In the genomic region with DNA sequence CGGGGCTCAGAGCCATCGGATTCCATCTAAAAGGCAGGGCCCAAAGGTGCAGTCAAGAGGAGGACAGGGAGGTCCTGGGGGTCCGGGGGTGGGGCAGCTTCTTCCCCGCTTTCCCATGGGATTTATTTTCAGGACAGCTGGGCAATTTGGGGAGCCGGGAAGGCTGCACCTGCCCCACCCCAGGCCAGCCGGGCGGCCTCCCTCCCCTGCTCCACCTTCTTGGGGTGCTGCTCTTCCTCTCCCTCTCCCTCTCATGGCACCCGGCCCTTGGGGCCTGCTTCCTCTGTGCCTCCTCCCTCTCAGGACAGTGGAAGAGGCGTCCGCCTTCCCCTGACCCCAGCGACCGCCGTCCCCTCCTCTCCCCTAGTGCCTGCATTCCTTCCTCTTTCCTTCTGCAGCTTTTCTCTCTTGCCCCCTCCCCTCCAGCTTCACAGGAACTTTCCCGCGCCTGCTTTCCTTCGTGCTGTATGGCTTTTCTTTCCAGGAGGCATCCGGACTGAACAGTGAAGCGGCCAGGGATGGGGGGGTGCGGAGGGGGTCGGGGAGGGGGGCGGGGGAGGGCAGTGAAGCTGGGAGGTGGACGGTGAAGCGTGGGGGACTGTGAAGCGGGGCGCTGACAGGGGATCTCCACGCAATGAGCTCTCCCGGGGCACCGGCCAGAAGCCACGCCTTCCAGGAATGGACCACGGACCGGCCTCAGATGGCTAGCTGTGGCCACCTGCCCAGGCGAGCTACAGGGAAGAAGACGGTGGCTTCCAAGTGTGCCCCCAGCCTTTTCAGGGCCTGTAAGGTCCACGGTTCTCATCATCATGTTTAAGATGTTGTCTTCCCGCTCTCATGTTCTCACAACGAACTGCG, we compare ENCODE assay signal across 18 cellular contexts. TPM values are rescaled to one million over a fixed set of nuclear protein-coding genes. Genes with fewer than 3 reads are reported as not detected.
DNase-seq lines count a peak whose midpoint lies in the region; TF ChIP-seq lines count a peak whose summit lies in the region.
"Had no signal": no experiment of that assay in that cellular context is flagged by ENCODE, and none has a peak within 500 bp of the region (broad histone marks: within the 10 kb centered on the region; RNA-seq: fewer than 3 reads in every experiment).

No MANE protein-coding gene starts in this region.

- no peaks in the 10 kb centered on the region for H3K23me2 ChIP-seq in H9 (ENCODE audit: insufficient read length, low read depth, low read length, poor library complexity, severe bottlenecking)

- peaks cover 10 to 21% of the 10 kb centered on the region in 2 experiments for H3K4me1 Mint-ChIP-seq in H9
- peaks cover 4% of the 10 kb centered on the region for H3K4me1 Mint-ChIP-seq in nephron
- H3K4me1 Mint-ChIP-seq: activated T-helper 17 cell treated with anti-CD3 and anti-CD28 coated beads, Interleukin-2, amount 50 U/mL, for 72 hours had no signal

- H3K36me3 ChIP-seq in BLaER1 (no peaks in the 10 kb centered on the region), iPS DF 6.9 (ENCODE audit: control insufficient read depth, insufficient read depth, low read length) (no peaks in the 10 kb centered on the region), SJCRH30 (no peaks in the 10 kb centered on the region)
- H3K36me3 ChIP-seq: gastrocnemius medialis had no signal

- H3K9me3 Mint-ChIP-seq in H9 (no peaks in the 10 kb centered on the region), nephron (no peaks in the 10 kb centered on the region)
- H3K9me3 Mint-ChIP-seq: activated T-helper 17 cell treated with anti-CD3 and anti-CD28 coated beads, Interleukin-2, amount 50 U/mL, for 72 hours; stimulated activated naive CD8-positive, alpha-beta T cell treated with anti-CD3 and anti-CD28 coated beads, Interleukin-15, Interleukin-2, amounts not matched to agents 100 ng/mL and 50 ng/mL, for 24 hours had no signal

- DNase-seq in H9 (peak; percentile 60), iPS DF 6.9 (ENCODE audit: low read depth, low spot score) (no peak), HT-29 (ENCODE audit: low spot score) (no peak), A172 (ENCODE audit: low spot score) (no peak), SJCRH30 (no peak), HPDE6-E6E7 (ENCODE audit: extremely low spot score) (no peak)
- DNase-seq: activated CD8-positive, alpha-beta memory T cell treated with anti-CD3 and anti-CD28 coated beads, Interleukin-2, amount 10 ng/mL, durations not matched to agents 7 days and 5 days; gastrocnemius medialis; NCI-H1417 treated with DMSO at 0.1 percent for 48 hours; NCI-H748 treated with DMSO at 0.1 percent for 48 hours; PC-3; stimulated activated CD4-positive, alpha-beta T cell treated with anti-CD3 and anti-CD28 coated beads, Interleukin-15, amount 100 ng/mL, for 24 hours had no signal

- H2BK120ac ChIP-seq in H9 (ENCODE audit: low read depth, low read length, poor library complexity, severe bottlenecking): no peak overlapping the region

- H3K27ac ChIP-seq in BLaER1 (no peak overlapping the region), H9 (ENCODE audit: insufficient read length, low read depth, low read length) (no peak overlapping the region), iPS DF 6.9 (ENCODE audit: low read length) (no peak overlapping the region), SJCRH30 (no peak overlapping the region)
- H3K27ac ChIP-seq: gastrocnemius medialis had no signal

- H2AFZ ChIP-seq in H9 (ENCODE audit: low read length): no peak overlapping the region

- no peak overlapping the region for H3K4ac ChIP-seq in H9 (ENCODE audit: low read depth, low read length)

- H3K23ac ChIP-seq in H9 (ENCODE audit: insufficient read length, low read depth, low read length): no peak overlapping the region

- H3K79me1 ChIP-seq in H9 (ENCODE audit: insufficient read depth, low read depth, low read length, poor library complexity, severe bottlenecking): no peaks in the 10 kb centered on the region

- no peak overlapping the region for H4K8ac ChIP-seq in H9 (replicated peaks; ENCODE audit: insufficient read length, low read depth, low read length)

- H2BK5ac ChIP-seq in H9 (ENCODE audit: insufficient read length, low read length): no peak overlapping the region

- H4K5ac ChIP-seq in H9 (ENCODE audit: insufficient read length, low read depth, low read length): no peak overlapping the region

- H3K56ac ChIP-seq in H9 (ENCODE audit: insufficient read length, low read depth, low read length): no peak overlapping the region

- H3K4me1 ChIP-seq in BLaER1 (peaks cover 12% of the 10 kb centered on the region), H9 (ENCODE audit: insufficient read depth, low read length) (no peaks in the 10 kb centered on the region), iPS DF 6.9 (ENCODE audit: control insufficient read depth, insufficient read depth, low read length) (peaks cover 1% of the 10 kb centered on the region; the same call in 1 of the 2 replicates), SJCRH30 (no peaks in the 10 kb centered on the region)
- H3K4me1 ChIP-seq: gastrocnemius medialis had no signal

- H3K4me2 ChIP-seq in BLaER1 (peak overlapping the region; percentile 63), H9 (ENCODE audit: insufficient read depth, insufficient read length, low read length) (no peak overlapping the region)

- peak overlapping the region; percentile 7 for H3K18ac ChIP-seq in H9 (ENCODE audit: insufficient read length, low read depth, low read length)

- H4K91ac ChIP-seq in H9 (ENCODE audit: insufficient read length, low read depth, low read length): no peak overlapping the region

- H3K27ac Mint-ChIP-seq in H9 (0 out of 7 replicates have a peak overlapping the region, but pooled peaks of 1 of the 3 experiments have one; percentile 22), nephron (no peak overlapping the region)
- H3K27ac Mint-ChIP-seq: activated CD8-positive, alpha-beta memory T cell treated with anti-CD3 and anti-CD28 coated beads, Interleukin-2, amount 10 ng/mL, durations not matched to agents 7 days and 5 days; activated T-helper 17 cell treated with anti-CD3 and anti-CD28 coated beads, Interleukin-2, amount 50 U/mL, for 72 hours; stimulated activated naive CD8-positive, alpha-beta T cell treated with anti-CD3 and anti-CD28 coated beads, Interleukin-15, Interleukin-2, amounts not matched to agents 100 ng/mL and 50 ng/mL, for 24 hours had no signal

- H3K9ac ChIP-seq in BLaER1 (no peak overlapping the region), H9 (ENCODE audit: extremely low read depth, insufficient read length, low read length) (no peak overlapping the region)

- H2AK5ac ChIP-seq in H9 (ENCODE audit: insufficient read length, low read length): no peak overlapping the region

- H3K27me3 Mint-ChIP-seq in H9 (ENCODE audit: low read depth): peaks cover 3% of the 10 kb centered on the region
- H3K27me3 Mint-ChIP-seq in nephron (ENCODE audit: low read depth): peaks cover 4% of the 10 kb centered on the region
- H3K27me3 Mint-ChIP-seq: activated CD8-positive, alpha-beta memory T cell treated with anti-CD3 and anti-CD28 coated beads, Interleukin-2, amount 10 ng/mL, durations not matched to agents 7 days and 5 days; activated T-helper 17 cell treated with anti-CD3 and anti-CD28 coated beads, Interleukin-2, amount 50 U/mL, for 72 hours; stimulated activated naive CD8-positive, alpha-beta T cell treated with anti-CD3 and anti-CD28 coated beads, Interleukin-15, Interleukin-2, amounts not matched to agents 100 ng/mL and 50 ng/mL, for 24 hours had no signal

- H3T11ph ChIP-seq in H9 (ENCODE audit: low read length): no peak overlapping the region

- no peaks in the 10 kb centered on the region; a peak in 1 of 7 replicates for H3K36me3 Mint-ChIP-seq in H9 (ENCODE audit: insufficient read depth in 1 of 3, low read depth in 3 of 3)
- H3K36me3 Mint-ChIP-seq in nephron (ENCODE audit: low read depth): no peaks in the 10 kb centered on the region
- H3K36me3 Mint-ChIP-seq: activated CD8-positive, alpha-beta memory T cell treated with anti-CD3 and anti-CD28 coated beads, Interleukin-2, amount 10 ng/mL, durations not matched to agents 7 days and 5 days had no signal

- H3K9me3 ChIP-seq in BLaER1 (no peaks in the 10 kb centered on the region), H9 (ENCODE audit: control insufficient read depth, low read depth, low read length) (no peaks in the 10 kb centered on the region), iPS DF 6.9 (ENCODE audit: control insufficient read depth, insufficient read depth, low read length) (no peaks in the 10 kb centered on the region), SJCRH30 (replicated peaks) (no peaks in the 10 kb centered on the region)
- H3K9me3 ChIP-seq: gastrocnemius medialis had no signal

- H3K4me3 Mint-ChIP-seq in H9 (peak overlapping the region; percentile 39 to 60), nephron (peak overlapping the region in 2 of 3 experiments; percentile 19 to 21)
- H3K4me3 Mint-ChIP-seq: activated CD8-positive, alpha-beta memory T cell treated with anti-CD3 and anti-CD28 coated beads, Interleukin-2, amount 10 ng/mL, durations not matched to agents 7 days and 5 days; activated T-helper 17 cell treated with anti-CD3 and anti-CD28 coated beads, Interleukin-2, amount 50 U/mL, for 72 hours; stimulated activated naive CD8-positive, alpha-beta T cell treated with anti-CD3 and anti-CD28 coated beads, Interleukin-15, Interleukin-2, amounts not matched to agents 100 ng/mL and 50 ng/mL, for 24 hours had no signal

- no peaks in the 10 kb centered on the region for H3K27me3 ChIP-seq in BLaER1
- no peaks in the 10 kb centered on the region for H3K27me3 ChIP-seq in H9 (ENCODE audit: insufficient read depth, low read length)
- no peaks in the 10 kb centered on the region for H3K27me3 ChIP-seq in iPS DF 6.9 (ENCODE audit: control insufficient read depth, insufficient read depth, low read length)
- no peaks in the 10 kb centered on the region for H3K27me3 ChIP-seq in SJCRH30

- no peak overlapping the region for H2BK15ac ChIP-seq in H9 (ENCODE audit: low read depth, low read length)

- H3K14ac ChIP-seq in H9 (ENCODE audit: insufficient read depth, low read length): no peak overlapping the region; the same call in 1 of the 2 replicates

- TF ChIP-seq CTCF in H9 (conservative IDR thresholded peaks at IDR 0.05) (no peak), nephron (IDR thresholded peaks at IDR 0.05; ENCODE audit: unreplicated experiment in 3 of 3) (no peak)

- no peak overlapping the region for H2BK20ac ChIP-seq in H9 (ENCODE audit: low read depth, low read length, poor library complexity, severe bottlenecking)

- no CpG with 5 or more reads among the region's 37 CpGs for WGBS in H9 (ENCODE audit: extremely low coverage, insufficient read length, low lambda C conversion rate)
- no CpG with 5 or more reads among the region's 37 CpGs for WGBS in iPS DF 6.9 (ENCODE audit: insufficient coverage, insufficient read length)

- H4K20me1 ChIP-seq in BLaER1 (no peaks in the 10 kb centered on the region), H9 (ENCODE audit: control insufficient read depth, insufficient read depth, insufficient read length) (no peaks in the 10 kb centered on the region)

- no peak overlapping the region for H2BK12ac ChIP-seq in H9 (ENCODE audit: insufficient read length, low read depth, low read length)

- H3K79me2 ChIP-seq in H9 (ENCODE audit: insufficient read depth, low read length): no peaks in the 10 kb centered on the region

- no peak overlapping the region for H3K4me3 ChIP-seq in BLaER1
- 0 out of 2 replicates have a peak overlapping the region, but pooled peaks have one; percentile 7 for H3K4me3 ChIP-seq in iPS DF 6.9 (ENCODE audit: low read length)
- H3K4me3 ChIP-seq in SJCRH30: no peak overlapping the region
- H3K4me3 ChIP-seq: gastrocnemius medialis, lung had no signal

RNA-seq across cellular contexts. Expression of a gene that starts 27.0 kb away (rescaled TPM):
- total RNA-seq in H9 (2021): 0.48 TPM in 2 replicates
- total RNA-seq in HT-29 (2014; rRNA removed; shearing (Covaris generic)): not detected in 2 replicates
- 0.50 and 0.81 TPM in 2 replicates for total RNA-seq in A172 (2014; rRNA removed; shearing (Covaris generic))
- not detected in 2 replicates for total RNA-seq in SJCRH30 (2014; rRNA removed; shearing (Covaris generic))
- total RNA-seq: gastrocnemius medialis, lung, urinary bladder had no signal

RNA-seq across cellular contexts. Expression of a gene that starts 28.4 kb away (rescaled TPM):
- 3.7 and 4.2 TPM in 2 replicates for total RNA-seq in H9 (2021)
- total RNA-seq in HT-29 (2014; rRNA removed; shearing (Covaris generic)): 7.3 and 8.6 TPM in 2 replicates
- total RNA-seq in A172 (2014; rRNA removed; shearing (Covaris generic)): 0.74 and 3.3 TPM in 2 replicates
- 0.35 and 0.65 TPM in 2 replicates for total RNA-seq in SJCRH30 (2014; rRNA removed; shearing (Covaris generic))

RNA-seq across cellular contexts. Expression of a gene that starts 47.0 kb away (rescaled TPM):
- 1.6 and 2.4 TPM in 2 replicates for total RNA-seq in H9 (2021)
- 0.97 TPM in 1 of 2 replicates, not detected in the other for total RNA-seq in HT-29 (2014; rRNA removed; shearing (Covaris generic))
- total RNA-seq in A172 (2014; rRNA removed; shearing (Covaris generic)): 21.4 and 23.3 TPM in 2 replicates
- not detected in 2 replicates for total RNA-seq in SJCRH30 (2014; rRNA removed; shearing (Covaris generic))
